In genomic region chr2:98484652-98485452, GRCh38 we compare ENCODE assay signal across 16 cellular contexts. TPM values are rescaled to one million over a fixed set of nuclear protein-coding genes. Genes with fewer than 3 reads are reported as not detected.
DNase-seq lines count a peak whose midpoint lies in the region; ATAC-seq, FAIRE-seq and TF ChIP-seq lines count a peak whose summit lies in the region.
"Had no signal": no experiment of that assay in that cellular context is flagged by ENCODE, and none has a peak within 500 bp of the region (broad histone marks: within the 10 kb centered on the region; RNA-seq: fewer than 3 reads in every experiment).

No MANE protein-coding gene starts in this region.

- no peak overlapping the region for H2AFZ ChIP-seq in H1 (ENCODE audit: low read length)
- H2AFZ ChIP-seq: GM23248 had no signal

- peaks cover 6 to 21% (median 15%) of the 10 kb centered on the region in 4 experiments; a peak in 6 of 7 replicates for H3K4me1 ChIP-seq in H1 (replicated peaks in 1 of 4; ENCODE audit: control insufficient read depth in 3 of 4, insufficient read depth in 4 of 4, low read length in 3 of 4)

- no peak for TF ChIP-seq RAD21 in H1 (IDR thresholded peaks at IDR 0.05 in 1 of 2, conservative IDR thresholded peaks at IDR 0.05 in 1 of 2; ENCODE audit: low read depth in 2 of 2, low read length in 2 of 2)

- no peak overlapping the region for H2BK15ac ChIP-seq in H1 (ENCODE audit: low read length)

- H3K23me2 ChIP-seq in H1 (ENCODE audit: low read depth, low read length) = no peaks in the 10 kb centered on the region

- no peak for TF ChIP-seq CTCF in H1 (IDR thresholded peaks at IDR 0.05; ENCODE audit: control extremely low read depth in 1 of 3, insufficient read depth in 1 of 3, low read depth in 1 of 3, low read length in 3 of 3)

- H3K4me3 Mint-ChIP-seq in activated naive CD4-positive, alpha-beta T cell treated with anti-CD3 and anti-CD28 coated beads for 36 hours = peak overlapping the region; percentile 2
- H3K4me3 Mint-ChIP-seq in T-helper 1 cell treated with Interleukin-12 subunit alpha and Interleukin-12 subunit beta and Interleukin-4 antibody, amounts not matched to agents 30 μg/mL and 1 μg/mL, for 36 hours = peak overlapping the region; percentile 63
- peak overlapping the region; percentile 20 to 64 for H3K4me3 Mint-ChIP-seq in stimulated activated naive CD8-positive, alpha-beta T cell treated with anti-CD3 and anti-CD28 coated beads, Interleukin-15, amount 100 ng/mL, for 72 hours

- H3K14ac ChIP-seq in H1 (ENCODE audit: insufficient read length) = no peak overlapping the region

- H3K79me1 ChIP-seq in H1 (ENCODE audit: low read depth, low read length) = peaks cover 18% of the 10 kb centered on the region; the same call in 1 of the 2 replicates

- peak overlapping the region in 1 of 2 experiments; percentile 29; a peak in 1 of 4 replicates for H3K4me2 ChIP-seq in H1 (ENCODE audit: insufficient read depth in 1 of 2, low read depth in 2 of 2, low read length in 2 of 2)

- H4K8ac ChIP-seq in H1 (ENCODE audit: extremely low read depth, insufficient read depth, low read length) = 0 out of 2 replicates have a peak overlapping the region, but pooled peaks have one; percentile 12

- no peaks in the 10 kb centered on the region for H3K36me3 ChIP-seq in H1 (ENCODE audit: control insufficient read depth in 2 of 4, insufficient read depth in 4 of 4, low read length in 3 of 4)
- H3K36me3 ChIP-seq: cardiac muscle cell had no signal

- peak overlapping the region; percentile 62 for H4K91ac ChIP-seq in H1 (replicated peaks; ENCODE audit: insufficient read length, low read length)

- H3K4me1 Mint-ChIP-seq in activated naive CD4-positive, alpha-beta T cell treated with anti-CD3 and anti-CD28 coated beads for 36 hours (ENCODE audit: low read depth) = peaks cover 94% of the 10 kb centered on the region
- peaks cover 88% of the 10 kb centered on the region for H3K4me1 Mint-ChIP-seq in T-helper 1 cell treated with Interleukin-12 subunit alpha and Interleukin-12 subunit beta and Interleukin-4 antibody, amounts not matched to agents 30 μg/mL and 1 μg/mL, for 36 hours (ENCODE audit: low read depth)
- peaks cover 98% of the 10 kb centered on the region for H3K4me1 Mint-ChIP-seq in stimulated activated naive CD8-positive, alpha-beta T cell treated with anti-CD3 and anti-CD28 coated beads, Interleukin-15, amount 100 ng/mL, for 72 hours

- H2BK5ac ChIP-seq in H1 (ENCODE audit: low read depth, low read length) = no peak overlapping the region

- no peak overlapping the region for H2BK20ac ChIP-seq in H1 (ENCODE audit: low read length)

- no peak overlapping the region for H3K27ac ChIP-seq in H1 (ENCODE audit: low read depth, low read length)
- H3K27ac ChIP-seq: cardiac muscle cell, GM23248 had no signal

- no peak overlapping the region for H3K9ac ChIP-seq in H1 (replicated peaks in 1 of 4; ENCODE audit: extremely low read depth in 1 of 4, low read depth in 3 of 4, low read length in 3 of 4)
- H3K9ac ChIP-seq: GM23248 had no signal

- POLR2A ChIA-PET in H1 (lab: Charles Lee; ENCODE audit: partially characterized antibody) = no interaction called here

- H3K27ac Mint-ChIP-seq in activated naive CD4-positive, alpha-beta T cell treated with anti-CD3 and anti-CD28 coated beads for 36 hours = peak overlapping the region; percentile 15
- H3K27ac Mint-ChIP-seq in T-helper 1 cell treated with Interleukin-12 subunit alpha and Interleukin-12 subunit beta and Interleukin-4 antibody, amounts not matched to agents 30 μg/mL and 1 μg/mL, for 36 hours = peak overlapping the region; percentile 67
- peak overlapping the region in 1 of 2 donors; percentile 95 for H3K27ac Mint-ChIP-seq in stimulated activated naive CD8-positive, alpha-beta T cell treated with anti-CD3 and anti-CD28 coated beads, Interleukin-15, amount 100 ng/mL, for 72 hours

- DNase-seq in activated naive CD4-positive, alpha-beta T cell treated with anti-CD3 and anti-CD28 coated beads for 36 hours = peak; percentile 58
- no peak for DNase-seq in activated naive CD4-positive, alpha-beta T cell treated with anti-CD3 and anti-CD28 coated beads, Interleukin-2, amount 50 U/mL, for 16 hours
- DNase-seq in H1 (ENCODE audit: low read depth in 1 of 2, low spot score in 2 of 2) (no peak), cerebellar nuclear complex (lab: John Stamatoyannopoulos, UW) (no peak), mucosa of gallbladder (ENCODE audit: low spot score) (no peak)
- peak in 1 of 2 donors; percentile 39 for DNase-seq in stimulated activated naive CD8-positive, alpha-beta T cell treated with anti-CD3 and anti-CD28 coated beads, Interleukin-15, amount 100 ng/mL, for 72 hours
- DNase-seq: activated CD4-positive, CD25-positive, alpha-beta regulatory T cell treated with anti-CD3 and anti-CD28 coated beads, Interleukin-2, amount 50 U/mL, for 72 hours; GM23248; IMR-90; mammary epithelial cell; nucleus accumbens had no signal

- H4K5ac ChIP-seq in H1 (ENCODE audit: insufficient read length, low read depth, low read length) = no peak overlapping the region

- H3K4ac ChIP-seq in H1 (replicated peaks; ENCODE audit: insufficient read length, low read depth, low read length) = no peak overlapping the region

- FAIRE-seq in H1 (lab: Jason Lieb, UNC) = no peak
- FAIRE-seq: frontal cortex, RCC 7860 had no signal

- peaks cover 18 to 39% of the 10 kb centered on the region in 2 experiments for H4K20me1 ChIP-seq in H1 (replicated peaks in 1 of 2; ENCODE audit: control insufficient read depth in 1 of 2, insufficient read depth in 2 of 2, low read length in 2 of 2)

- no peak overlapping the region for H3K23ac ChIP-seq in H1 (ENCODE audit: insufficient read length)

- H3K79me2 ChIP-seq in H1 (ENCODE audit: control insufficient read depth in 1 of 2, insufficient read depth in 2 of 2, low read length in 2 of 2) = peaks cover 3 to 97% of the 10 kb centered on the region in 2 experiments; a peak in 3 of 4 replicates

- CTCF ChIA-PET in activated naive CD4-positive, alpha-beta T cell treated with anti-CD3 and anti-CD28 coated beads for 36 hours (lab: Charles Lee) = interaction anchor here (0.8 to 1.1 kb wide), 2 partner anchors 10 to 60 kb away, joined by 3 read pairs; no protein-coding TSS in a partner anchor
- CTCF ChIA-PET in H1 (lab: Charles Lee; ENCODE audit: partially characterized antibody) = interaction anchor here (1.2 to 3.1 kb wide), 5 partner anchors 9 to 35 kb away, joined by 3 to 10 read pairs (median 3); no protein-coding TSS in a partner anchor

- intact Hi-C loops in activated naive CD4-positive, alpha-beta T cell treated with anti-CD3 and anti-CD28 coated beads for 36 hours (cut with micrococcal nuclease) = loop anchor here (1.0 kb wide), 1 partner anchor 39 kb away; no protein-coding TSS in a partner anchor

- H2BK120ac ChIP-seq in H1 (replicated peaks; ENCODE audit: low read depth, low read length) = no peak overlapping the region

- no peaks in the 10 kb centered on the region for H3K27me3 Mint-ChIP-seq in activated naive CD4-positive, alpha-beta T cell treated with anti-CD3 and anti-CD28 coated beads for 36 hours (ENCODE audit: low read depth)
- no peaks in the 10 kb centered on the region for H3K27me3 Mint-ChIP-seq in T-helper 1 cell treated with Interleukin-12 subunit alpha and Interleukin-12 subunit beta and Interleukin-4 antibody, amounts not matched to agents 30 μg/mL and 1 μg/mL, for 36 hours (ENCODE audit: low read depth)
- H3K27me3 Mint-ChIP-seq in stimulated activated naive CD8-positive, alpha-beta T cell treated with anti-CD3 and anti-CD28 coated beads, Interleukin-15, amount 100 ng/mL, for 72 hours = no peaks in the 10 kb centered on the region

- H3K4me3 ChIP-seq in H1 (ENCODE audit: extremely low read depth in 1 of 4, insufficient read depth in 2 of 4, low read depth in 3 of 4, low read length in 4 of 4) = peak overlapping the region in 1 of 4 experiments; percentile 18; a peak in 1 of 8 replicates
- H3K4me3 ChIP-seq: cardiac muscle cell, GM23248 had no signal

- no peaks in the 10 kb centered on the region for H3K9me3 Mint-ChIP-seq in activated naive CD4-positive, alpha-beta T cell treated with anti-CD3 and anti-CD28 coated beads for 36 hours
- H3K9me3 Mint-ChIP-seq in T-helper 1 cell treated with Interleukin-12 subunit alpha and Interleukin-12 subunit beta and Interleukin-4 antibody, amounts not matched to agents 30 μg/mL and 1 μg/mL, for 36 hours = no peaks in the 10 kb centered on the region
- H3K9me3 Mint-ChIP-seq in stimulated activated naive CD8-positive, alpha-beta T cell treated with anti-CD3 and anti-CD28 coated beads, Interleukin-15, amount 100 ng/mL, for 72 hours = no peaks in the 10 kb centered on the region

- ATAC-seq in stimulated activated naive CD8-positive, alpha-beta T cell treated with anti-CD3 and anti-CD28 coated beads, Interleukin-15, amount 100 ng/mL, for 72 hours = peak; percentile 36
- no peak for ATAC-seq in GM19467 (IDR thresholded peaks at IDR 0.05; ENCODE audit: unreplicated experiment)

- H3K9me3 ChIP-seq in H1 (ENCODE audit: insufficient read depth in 2 of 2, low read depth in 1 of 2, low read length in 1 of 2) = no peaks in the 10 kb centered on the region

- H2AK5ac ChIP-seq in H1 (ENCODE audit: low read depth, low read length) = no peak overlapping the region

- no peak overlapping the region for H3K56ac ChIP-seq in H1 (replicated peaks; ENCODE audit: insufficient read length, low read depth, low read length)

- TF ChIP-seq EP300 in H1 (IDR thresholded peaks at IDR 0.05; ENCODE audit: borderline replicate concordance in 1 of 2, low read depth in 2 of 2, low read length in 2 of 2) = no peak

- no peak overlapping the region for H2BK12ac ChIP-seq in H1 (ENCODE audit: low read depth, low read length)

- no peak for TF ChIP-seq POLR2A in H1 (IDR thresholded peaks at IDR 0.05; ENCODE audit: control extremely low read depth in 1 of 2, low read depth in 2 of 2, low read length in 2 of 2)

- H3K18ac ChIP-seq in H1 (ENCODE audit: extremely low read depth, low read length) = no peak overlapping the region

- H3K36me3 Mint-ChIP-seq in activated naive CD4-positive, alpha-beta T cell treated with anti-CD3 and anti-CD28 coated beads for 36 hours (ENCODE audit: low read depth) = no peaks in the 10 kb centered on the region
- H3K36me3 Mint-ChIP-seq in T-helper 1 cell treated with Interleukin-12 subunit alpha and Interleukin-12 subunit beta and Interleukin-4 antibody, amounts not matched to agents 30 μg/mL and 1 μg/mL, for 36 hours (ENCODE audit: low read depth) = peaks cover 25% of the 10 kb centered on the region

- H3K27me3 ChIP-seq in H1 (replicated peaks in 1 of 4; ENCODE audit: control insufficient read depth in 3 of 4, extremely low read depth in 1 of 4, insufficient read depth in 3 of 4, low read length in 3 of 4) = no peaks in the 10 kb centered on the region
- H3K27me3 ChIP-seq: cardiac muscle cell had no signal

- WGBS in H1 (ENCODE audit: extremely low coverage in 1 of 2, insufficient coverage in 1 of 2, insufficient read length in 1 of 2, insufficient replicate concordance in 2 of 2, low coverage in 1 of 2, low lambda C conversion rate in 2 of 2, missing lambda C conversion rate in 1 of 2), 2 experiments = 88% methylated on average over 13 of the region's 13 CpGs; no CpG with 5 or more reads in 1 of the 2 experiments

RNA-seq across cellular contexts. Expression of gene INPP4A, which starts 40.2 kb away (rescaled TPM):
- total RNA-seq in activated naive CD4-positive, alpha-beta T cell treated with anti-CD3 and anti-CD28 coated beads for 36 hours = 10 to 100 TPM; 33.1 to 34.8 TPM
- total RNA-seq in H1 (2021; fragmentation: NEBNext Ultra II Directional; extraction: Animal tissue kit (Norgen Biotek cat#: 25700)) = 34.3 and 36.4 TPM in 2 replicates
- 25.6 and 38.6 TPM in 2 replicates for polyA plus RNA-seq in H1 (2011; rRNA removed)
- 32.2 TPM for polyA plus RNA-seq in H1 (2011; cell fraction: cytosol; rRNA removed)
- polyA plus RNA-seq in H1 (2011; cell fraction: nucleus; rRNA removed) = 100 TPM
- polyA plus RNA-seq in H1 (2012, experiment 1 of 2) = 21.4 to 36.6 TPM (median 30.9 TPM) in 4 replicates
- polyA plus RNA-seq in H1 (2012, experiment 2 of 2) = 5.1 TPM
- polyA plus RNA-seq in H1 (2013, experiment 1 of 2) = 8.9 TPM
- polyA plus RNA-seq in H1 (2013, experiment 2 of 2) = 8.7 TPM
- polyA minus RNA-seq in H1 (2011; rRNA and poly(A)+ RNA removed) = 112 and 124 TPM in 2 replicates
- 55.2 TPM for polyA minus RNA-seq in H1 (2011; cell fraction: cytosol; rRNA and poly(A)+ RNA removed)
- 97.0 TPM for polyA minus RNA-seq in H1 (2011; cell fraction: nucleus; rRNA and poly(A)+ RNA removed)
- total RNA-seq in mucosa of gallbladder = 32.7 TPM

Comparison
In these comparisons a context has a peak if more than half of its experiments do, and no peak if none do; other contexts are left out.
1. H3K4me3 Mint-ChIP-seq: peak in every context shown above with its lines; median percentile 63 in T-helper 1 cell treated with Interleukin-12 subunit alpha and Interleukin-12 subunit beta and Interleukin-4 antibody, amounts not matched to agents 30 μg/mL and 1 μg/mL, for 36 hours; 42 in stimulated activated naive CD8-positive, alpha-beta T cell treated with anti-CD3 and anti-CD28 coated beads, Interleukin-15, amount 100 ng/mL, for 72 hours; 2 in activated naive CD4-positive, alpha-beta T cell treated with anti-CD3 and anti-CD28 coated beads for 36 hours.